In the genomic region with DNA sequence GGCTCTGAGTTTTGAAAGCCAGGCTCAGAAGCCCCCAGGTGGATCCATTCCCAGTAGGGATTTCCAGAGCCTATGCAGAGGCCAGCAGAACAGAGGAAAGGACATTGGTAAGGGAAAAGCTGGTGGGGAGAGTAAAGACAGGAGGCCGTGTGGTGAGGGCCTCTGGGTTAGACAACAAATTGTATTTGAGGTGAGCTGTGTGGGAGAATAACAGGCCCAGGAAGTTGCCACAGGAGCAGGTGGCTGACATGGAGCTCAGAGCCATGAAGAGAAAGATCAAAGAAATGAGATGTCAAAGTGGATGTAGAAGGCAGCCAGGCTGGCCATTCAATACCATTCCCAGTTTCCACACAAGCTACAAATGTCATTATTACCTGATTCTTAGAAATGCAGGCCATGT, we compare ENCODE assay signal across 14 cellular contexts.
"Had no signal": no experiment of that assay in that cellular context is flagged by ENCODE, and none has a peak within 500 bp of the region (broad histone marks: within the 10 kb centered on the region; RNA-seq: fewer than 3 reads in every experiment).

No MANE protein-coding gene starts in this region.

- H3K27ac ChIP-seq: stomach had no signal

- H3K4me2 ChIP-seq: smooth muscle cell had no signal

- H3K27ac Mint-ChIP-seq: activated naive CD8-positive, alpha-beta T cell; nephron had no signal

- H3K27me3 Mint-ChIP-seq: activated naive CD8-positive, alpha-beta T cell had no signal

- DNase-seq: activated CD4-positive, alpha-beta T cell treated with anti-CD3 and anti-CD28 coated beads, Interleukin-2, amount 50 U/mL, for 4 hours; activated effector memory CD4-positive, alpha-beta T cell treated with Interleukin-2 at 50 U/mL for 16 hours; activated T-cell treated with anti-CD3 and anti-CD28 coated beads, Interleukin-2, amount 50 U/mL, for 1 hour; amygdala; foreskin fibroblast; left cardiac atrium; stimulated activated CD4-positive, alpha-beta T cell treated with anti-CD3 and anti-CD28 coated beads, Interleukin-4, amount 100 ng/mL, for 1 hour; stomach; T-helper 9 cell; trophoblast cell had no signal

- H3K4me3 Mint-ChIP-seq: activated naive CD8-positive, alpha-beta T cell; nephron had no signal

- H3K4me1 ChIP-seq: stomach had no signal

- H3K4me1 Mint-ChIP-seq: nephron had no signal

- ATAC-seq: left cardiac atrium, sciatic nerve had no signal

- H3K9me3 ChIP-seq: stomach had no signal

- H3K4me3 ChIP-seq: smooth muscle cell, stomach had no signal

- H3K9me3 Mint-ChIP-seq: nephron had no signal

- H3K27me3 ChIP-seq: stomach had no signal
